9 cellular contexts compared by ENCODE assay signal in genomic region chr5:93062548-93062947, GRCh38.
A peak's percentile ranks its signal among the peaks of the same experiment; 100 is the strongest.
DNase-seq lines count a peak whose midpoint lies in the region; ATAC-seq, FAIRE-seq and TF ChIP-seq lines count a peak whose summit lies in the region.
"Had no signal": no experiment of that assay in that cellular context is flagged by ENCODE, and none has a peak within 500 bp of the region (broad histone marks: within the 10 kb centered on the region; RNA-seq: fewer than 3 reads in every experiment).

No MANE protein-coding gene starts in this region.

- H3K4me3 ChIP-seq in bronchial epithelial cell (ENCODE audit: low read depth, low read length), result no peak overlapping the region
- H3K4me3 ChIP-seq: coronary artery had no signal

- H3K27me3 ChIP-seq in bronchial epithelial cell (ENCODE audit: control insufficient read depth, insufficient read depth, low read length), result no peaks in the 10 kb centered on the region

- no peak for FAIRE-seq in bronchial epithelial cell (lab: Jason Lieb, UNC)

- no peak for ATAC-seq in GM21528 (IDR thresholded peaks at IDR 0.05; ENCODE audit: low FRiP score, unreplicated experiment)
- ATAC-seq in HG03045 (IDR thresholded peaks at IDR 0.05; ENCODE audit: unreplicated experiment), result no peak

- no peaks in the 10 kb centered on the region for H3K36me3 ChIP-seq in bronchial epithelial cell (ENCODE audit: control insufficient read depth, insufficient read depth, low read length)

- peak; percentile 25 for TF ChIP-seq CTCF in bronchial epithelial cell (IDR thresholded peaks at IDR 0.05; ENCODE audit: insufficient read depth, low read length, severe bottlenecking)

- in situ Hi-C loops in KBM-7 (cut with MboI; ENCODE audit: low pct_unique_long_range_greater_than_20kb, low sequenced_read_pairs), result no loop called here

- DNase-seq in ELR (ENCODE audit: low read depth) (peak; percentile 45), KBM-7 (peak; percentile 15), bronchial epithelial cell (ENCODE audit: low read depth) (peak; percentile 18), myocyte (ENCODE audit: low read depth) (peak; percentile 30), NCI-H1048 (lab: John Stamatoyannopoulos, UW) (no peak), NK-92 (lab: John Stamatoyannopoulos, UW; ENCODE audit: unreplicated experiment) (no peak)

Comparison
In these comparisons a context has a peak if more than half of its experiments do, and no peak if none do; other contexts are left out.
1. DNase-seq: peak in ELR (single experiment), KBM-7 (single experiment), bronchial epithelial cell (single experiment) and myocyte (single experiment); none in NCI-H1048 (single experiment) and NK-92 (single experiment).